In the genomic region with DNA sequence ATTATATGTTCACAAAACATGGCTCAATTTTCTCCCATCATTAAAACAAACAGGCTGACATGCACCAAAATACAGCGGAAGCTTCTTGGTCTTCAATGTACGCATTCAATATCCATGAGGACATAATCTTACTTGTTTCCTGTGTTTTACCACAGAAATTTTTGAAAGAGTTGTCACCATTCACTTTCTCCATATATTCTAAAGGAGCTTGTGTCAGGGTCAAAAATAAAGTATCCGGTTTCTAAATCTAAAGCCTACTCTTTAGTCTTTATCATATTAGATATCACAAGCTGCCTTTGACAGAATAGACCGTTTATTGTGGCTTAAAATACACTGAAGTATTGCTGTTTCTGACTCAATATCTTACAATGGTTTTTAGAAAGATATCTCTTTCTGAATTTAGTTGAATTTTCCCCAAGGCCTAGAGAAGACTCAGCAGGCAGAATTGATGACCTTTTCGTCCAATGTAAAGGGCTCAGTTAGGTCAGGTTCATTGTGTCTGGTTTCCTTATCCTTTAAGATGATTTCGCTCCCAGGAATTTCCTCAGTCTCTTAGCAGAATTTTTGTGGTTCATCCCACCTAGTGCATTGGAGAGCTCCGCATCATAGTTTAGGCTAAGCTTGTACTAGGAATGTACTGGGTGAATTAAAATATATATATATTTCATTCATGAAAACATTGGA, we compare ENCODE assay signal across 17 cellular contexts.
DNase-seq lines count a peak whose midpoint lies in the region; ATAC-seq and TF ChIP-seq lines count a peak whose summit lies in the region.
"Had no signal": no experiment of that assay in that cellular context is flagged by ENCODE, and none has a peak within 500 bp of the region (broad histone marks: within the 10 kb centered on the region; RNA-seq: fewer than 3 reads in every experiment).

No MANE protein-coding gene starts in this region.

- no peaks in the 10 kb centered on the region for H3F3A ChIP-seq in SU-DHL-6 (ENCODE audit: insufficient read depth)

- H3K9me3 Mint-ChIP-seq in activated CD8-positive, alpha-beta T cell treated with anti-CD3 and anti-CD28 coated beads, Interleukin-2, amount 10 ng/mL, durations not matched to agents 7 days and 5 days (ENCODE audit: insufficient read depth): peaks cover 3% of the 10 kb centered on the region

- no peaks in the 10 kb centered on the region for H3K79me2 ChIP-seq in SU-DHL-6 (ENCODE audit: insufficient read depth, low read length)

- H3K9me3 ChIP-seq in SU-DHL-6 (ENCODE audit: insufficient read depth, low read length) (0 out of 2 replicates have a peak, but pooled peaks cover under 1% of the 10 kb centered on the region), upper lobe of left lung (no peaks in the 10 kb centered on the region)
- H3K9me3 ChIP-seq: stomach had no signal

- CTCF ChIA-PET in activated CD8-positive, alpha-beta T cell treated with anti-CD3 and anti-CD28 coated beads, Interleukin-2, amount 10 ng/mL, durations not matched to agents 7 days and 5 days (lab: Charles Lee): no interaction called here

- H3K4me3 Mint-ChIP-seq in activated CD8-positive, alpha-beta T cell treated with anti-CD3 and anti-CD28 coated beads, Interleukin-2, amount 10 ng/mL, durations not matched to agents 7 days and 5 days: no peak overlapping the region
- H3K4me3 Mint-ChIP-seq: activated T-cell treated with anti-CD3 and anti-CD28 coated beads, Interleukin-2, amount 50 U/mL, for 4 hours had no signal

- no peaks in the 10 kb centered on the region for H3K36me3 Mint-ChIP-seq in activated CD8-positive, alpha-beta T cell treated with anti-CD3 and anti-CD28 coated beads, Interleukin-2, amount 10 ng/mL, durations not matched to agents 7 days and 5 days (ENCODE audit: low read depth)

- no peak for TF ChIP-seq EP300 in upper lobe of left lung (IDR thresholded peaks at IDR 0.05)

- H3K4me3 ChIP-seq in SU-DHL-6 (ENCODE audit: insufficient read depth, low read length, poor library complexity, severe bottlenecking): no peak overlapping the region
- H3K4me3 ChIP-seq in fibroblast of villous mesenchyme (ENCODE audit: low read depth, low read length): no peak overlapping the region
- H3K4me3 ChIP-seq in upper lobe of left lung: no peak overlapping the region
- H3K4me3 ChIP-seq: stomach had no signal

- TF ChIP-seq CTCF in SU-DHL-6 (IDR thresholded peaks at IDR 0.05; ENCODE audit: insufficient read depth, low read length, poor library complexity, severe bottlenecking) (no peak), fibroblast of villous mesenchyme (IDR thresholded peaks at IDR 0.05; ENCODE audit: insufficient read depth, low read depth, low read length) (no peak), upper lobe of left lung (IDR thresholded peaks at IDR 0.05) (no peak)

- POLR2A ChIA-PET in activated CD8-positive, alpha-beta T cell treated with anti-CD3 and anti-CD28 coated beads, Interleukin-2, amount 10 ng/mL, durations not matched to agents 7 days and 5 days (lab: Charles Lee): no interaction called here

- peak overlapping the region; percentile 35 for H2AFZ ChIP-seq in SU-DHL-6 (ENCODE audit: low read depth, low read length, severe bottlenecking)

- H3K9ac ChIP-seq in SU-DHL-6 (ENCODE audit: low read length): no peak overlapping the region

- H3K27ac Mint-ChIP-seq in activated CD8-positive, alpha-beta T cell treated with anti-CD3 and anti-CD28 coated beads, Interleukin-2, amount 10 ng/mL, durations not matched to agents 7 days and 5 days: no peak overlapping the region

- H3K9me2 ChIP-seq in SU-DHL-6 (replicated peaks; ENCODE audit: insufficient read depth, low read length): no peaks in the 10 kb centered on the region

- H3K27me3 ChIP-seq in SU-DHL-6 (ENCODE audit: low read length) (no peaks in the 10 kb centered on the region), upper lobe of left lung (no peaks in the 10 kb centered on the region)
- H3K27me3 ChIP-seq: stomach had no signal

- H4K20me1 ChIP-seq in SU-DHL-6 (ENCODE audit: low read depth, low read length): no peaks in the 10 kb centered on the region

- H3K4me2 ChIP-seq in SU-DHL-6 (ENCODE audit: low read depth, low read length, poor library complexity, severe bottlenecking): no peak overlapping the region

- H3K27ac ChIP-seq in SU-DHL-6 (ENCODE audit: low read depth, low read length) (no peak overlapping the region), upper lobe of left lung (no peak overlapping the region)
- H3K27ac ChIP-seq: stomach had no signal

- H3K4me1 Mint-ChIP-seq in activated CD8-positive, alpha-beta T cell treated with anti-CD3 and anti-CD28 coated beads, Interleukin-2, amount 10 ng/mL, durations not matched to agents 7 days and 5 days (ENCODE audit: low read depth): no peaks in the 10 kb centered on the region

- no peak for ATAC-seq in GM19324 (IDR thresholded peaks at IDR 0.05; ENCODE audit: low FRiP score, unreplicated experiment)
- no peak for ATAC-seq in activated CD8-positive, alpha-beta T cell treated with anti-CD3 and anti-CD28 coated beads, Interleukin-2, amount 10 ng/mL, durations not matched to agents 7 days and 5 days
- ATAC-seq in upper lobe of left lung (ENCODE audit: low FRiP score in 2 of 2): no peak
- ATAC-seq: activated T-cell treated with anti-CD3 and anti-CD28 coated beads, Interleukin-2, amount 50 U/mL, for 4 hours; Right ventricle myocardium inferior had no signal

- TF ChIP-seq POLR2A in upper lobe of left lung (IDR thresholded peaks at IDR 0.05): no peak

- H3K27me3 Mint-ChIP-seq in activated CD8-positive, alpha-beta T cell treated with anti-CD3 and anti-CD28 coated beads, Interleukin-2, amount 10 ng/mL, durations not matched to agents 7 days and 5 days (ENCODE audit: low read depth): no peaks in the 10 kb centered on the region

- WGBS in upper lobe of left lung, 2 donors: 85 to 88% methylated on average over 7 of the region's 7 CpGs

- H3K36me3 ChIP-seq in SU-DHL-6 (ENCODE audit: low read length): no peaks in the 10 kb centered on the region
- no peaks in the 10 kb centered on the region for H3K36me3 ChIP-seq in upper lobe of left lung
- H3K36me3 ChIP-seq: stomach had no signal

- DNase-seq in H4 (ENCODE audit: low spot score) (peak; percentile 31), fibroblast of villous mesenchyme (ENCODE audit: low read depth) (peak; percentile 55), stromal cell of bone marrow (ENCODE audit: low read depth) (peak; percentile 12), upper lobe of left lung (no peak)
- DNase-seq in activated CD8-positive, alpha-beta T cell treated with anti-CD3 and anti-CD28 coated beads, Interleukin-2, amount 10 ng/mL, durations not matched to agents 7 days and 5 days: no peak
- DNase-seq: activated T-cell treated with anti-CD3 and anti-CD28 coated beads, Interleukin-2, amount 50 U/mL, for 4 hours; cortex of kidney; erythroblast; hypothalamus; MV-4-11; NCI-H774; stimulated activated CD4-positive, alpha-beta T cell treated with anti-CD3 and anti-CD28 coated beads, Interleukin-15, amount 100 ng/mL, for 24 hours; stomach; T1000 had no signal

- H3K4me1 ChIP-seq in upper lobe of left lung: no peaks in the 10 kb centered on the region
- H3K4me1 ChIP-seq: stomach had no signal

Comparison
In these comparisons a context has a peak if more than half of its experiments do, and no peak if none do; other contexts are left out.
1. DNase-seq: peak in H4 (single experiment), fibroblast of villous mesenchyme (single experiment) and stromal cell of bone marrow (single experiment); none in activated CD8-positive, alpha-beta T cell treated with anti-CD3 and anti-CD28 coated beads, Interleukin-2, amount 10 ng/mL, durations not matched to agents 7 days and 5 days (single experiment) and upper lobe of left lung (0 of 2).